ENCODE assay signal across 13 cellular contexts in the genomic region with DNA sequence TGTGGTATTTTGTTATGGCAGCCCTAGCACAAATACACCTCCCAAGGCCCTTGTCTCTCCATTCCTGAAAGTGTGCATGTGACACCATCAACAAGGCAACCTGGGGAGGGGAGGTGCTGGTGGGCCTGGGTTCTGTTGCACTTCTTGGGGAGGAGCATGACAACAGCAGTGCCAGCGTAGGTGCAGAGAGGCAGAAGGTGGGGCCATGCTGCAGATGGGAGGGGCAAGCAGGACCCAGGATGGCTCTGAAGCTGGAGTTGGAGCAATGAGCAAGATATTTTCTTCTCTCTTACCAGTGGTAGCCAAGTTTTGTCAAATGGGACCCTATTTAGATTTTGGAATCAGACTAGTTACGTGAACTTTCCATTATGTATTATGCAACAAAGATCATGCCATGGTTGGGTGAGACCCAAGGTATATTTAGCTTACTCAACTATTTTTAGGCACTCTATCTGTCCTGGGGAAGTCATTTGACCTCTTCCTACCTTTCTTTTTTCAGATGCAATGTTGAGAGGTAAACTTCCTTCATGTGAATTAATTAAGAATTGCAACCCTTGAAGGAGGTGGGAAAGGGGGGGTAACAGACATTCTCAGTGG. TPM values are rescaled to one million over a fixed set of nuclear protein-coding genes. Genes with fewer than 3 reads are reported as not detected.
DNase-seq lines count a peak whose midpoint lies in the region; ATAC-seq and TF ChIP-seq lines count a peak whose summit lies in the region.
"Had no signal": no experiment of that assay in that cellular context is flagged by ENCODE, and none has a peak within 500 bp of the region (broad histone marks: within the 10 kb centered on the region; RNA-seq: fewer than 3 reads in every experiment).

No MANE protein-coding gene starts in this region.

- H3K9me3 Mint-ChIP-seq in activated naive CD4-positive, alpha-beta T cell treated with anti-CD3 and anti-CD28 coated beads, Interleukin-2, amount 50 U/mL, for 24 hours: no peaks in the 10 kb centered on the region
- no peaks in the 10 kb centered on the region for H3K9me3 Mint-ChIP-seq in activated naive CD4-positive, alpha-beta T cell treated with anti-CD3 and anti-CD28 coated beads for 36 hours
- H3K9me3 Mint-ChIP-seq: stimulated activated naive CD8-positive, alpha-beta T cell treated with anti-CD3 and anti-CD28 coated beads, Interleukin-15, amount 100 ng/mL, for 72 hours had no signal

- no peak for TF ChIP-seq POLR2A in uterus (IDR thresholded peaks at IDR 0.05)

- peak overlapping the region; percentile 65 to 76 for H3K27ac ChIP-seq in liver (ENCODE audit: low read depth in 1 of 2, low read length in 2 of 2)
- H3K27ac ChIP-seq in uterus: peak overlapping the region; percentile 53 to 94

- H3K27me3 Mint-ChIP-seq in activated naive CD4-positive, alpha-beta T cell treated with anti-CD3 and anti-CD28 coated beads, Interleukin-2, amount 50 U/mL, for 24 hours: no peaks in the 10 kb centered on the region
- H3K27me3 Mint-ChIP-seq in activated naive CD4-positive, alpha-beta T cell treated with anti-CD3 and anti-CD28 coated beads for 36 hours (ENCODE audit: low read depth): no peaks in the 10 kb centered on the region
- H3K27me3 Mint-ChIP-seq: stimulated activated naive CD8-positive, alpha-beta T cell treated with anti-CD3 and anti-CD28 coated beads, Interleukin-15, amount 100 ng/mL, for 72 hours had no signal

- no peak for TF ChIP-seq RAD21 in liver (IDR thresholded peaks at IDR 0.05)

- no peaks in the 10 kb centered on the region for H3K27me3 ChIP-seq in adipocyte (replicated peaks; ENCODE audit: control insufficient read depth, insufficient read depth, low read length)
- no peaks in the 10 kb centered on the region for H3K27me3 ChIP-seq in liver (ENCODE audit: control insufficient read depth in 4 of 4, insufficient read depth in 4 of 4, low read length in 3 of 4)
- H3K27me3 ChIP-seq in uterus: no peaks in the 10 kb centered on the region

- no peaks in the 10 kb centered on the region for H3K36me3 ChIP-seq in adipocyte (ENCODE audit: control insufficient read depth, insufficient read depth, low read length, severe bottlenecking)
- H3K36me3 ChIP-seq in liver (ENCODE audit: control insufficient read depth in 4 of 4, insufficient read depth in 3 of 4, low read depth in 1 of 4, low read length in 3 of 4): no peaks in the 10 kb centered on the region
- no peaks in the 10 kb centered on the region for H3K36me3 ChIP-seq in uterus

- H3K4me3 Mint-ChIP-seq in activated naive CD4-positive, alpha-beta T cell treated with anti-CD3 and anti-CD28 coated beads, Interleukin-2, amount 50 U/mL, for 24 hours: peak overlapping the region; percentile 26
- no peak overlapping the region for H3K4me3 Mint-ChIP-seq in activated naive CD4-positive, alpha-beta T cell treated with anti-CD3 and anti-CD28 coated beads for 36 hours

- H3K4me3 ChIP-seq in adipocyte (ENCODE audit: low read length): peak overlapping the region; percentile 8
- no peak overlapping the region for H3K4me3 ChIP-seq in liver (ENCODE audit: low read depth in 1 of 3, low read length in 3 of 3)
- H3K4me3 ChIP-seq in uterus: no peak overlapping the region

- WGBS in liver: 53% methylated on average over 2 of the region's 2 CpGs

- peaks cover 43% of the 10 kb centered on the region for H3K4me1 ChIP-seq in adipocyte (ENCODE audit: control insufficient read depth, insufficient read depth, low read length)
- H3K4me1 ChIP-seq in liver (ENCODE audit: control insufficient read depth in 4 of 4, insufficient read depth in 4 of 4, low read length in 3 of 4): peaks cover 24 to 63% (median 36%) of the 10 kb centered on the region in 4 donors
- H3K4me1 ChIP-seq in uterus: peaks cover 20 to 31% of the 10 kb centered on the region in 2 donors

- H3K4me1 Mint-ChIP-seq in activated naive CD4-positive, alpha-beta T cell treated with anti-CD3 and anti-CD28 coated beads, Interleukin-2, amount 50 U/mL, for 24 hours: peaks cover 67% of the 10 kb centered on the region
- peaks cover 54% of the 10 kb centered on the region for H3K4me1 Mint-ChIP-seq in activated naive CD4-positive, alpha-beta T cell treated with anti-CD3 and anti-CD28 coated beads for 36 hours (ENCODE audit: low read depth)

- peaks cover 2% of the 10 kb centered on the region for H3K36me3 Mint-ChIP-seq in activated naive CD4-positive, alpha-beta T cell treated with anti-CD3 and anti-CD28 coated beads, Interleukin-2, amount 50 U/mL, for 24 hours
- peaks cover 7% of the 10 kb centered on the region for H3K36me3 Mint-ChIP-seq in activated naive CD4-positive, alpha-beta T cell treated with anti-CD3 and anti-CD28 coated beads for 36 hours (ENCODE audit: low read depth)

- H3K9ac ChIP-seq in adipocyte (ENCODE audit: low read length) (no peak overlapping the region), liver (ENCODE audit: low read depth in 1 of 2, low read length in 2 of 2) (no peak overlapping the region)

- DNase-seq in activated naive CD4-positive, alpha-beta T cell treated with anti-CD3 and anti-CD28 coated beads for 36 hours: no peak
- no peak for DNase-seq in adipocyte (ENCODE audit: low read depth)
- no peak for DNase-seq in uterus
- DNase-seq in KG1 (lab: John Stamatoyannopoulos, UW): no peak
- DNase-seq in NCI-H524 treated with DMSO at 0.1 percent for 48 hours (lab: John Stamatoyannopoulos, UW): no peak
- DNase-seq: ACHN; head of caudate nucleus; NCI-H1092 treated with DMSO at 0.1 percent for 48 hours; stimulated activated naive CD8-positive, alpha-beta T cell treated with anti-CD3 and anti-CD28 coated beads, Interleukin-15, amount 100 ng/mL, for 72 hours had no signal

- H3K9me3 ChIP-seq in adipocyte (ENCODE audit: control insufficient read depth, low read length) (no peaks in the 10 kb centered on the region), liver (ENCODE audit: control insufficient read depth in 4 of 4, low read length in 3 of 4) (no peaks in the 10 kb centered on the region), uterus (no peaks in the 10 kb centered on the region)

- H3K27ac Mint-ChIP-seq in activated naive CD4-positive, alpha-beta T cell treated with anti-CD3 and anti-CD28 coated beads, Interleukin-2, amount 50 U/mL, for 24 hours: no peak overlapping the region
- H3K27ac Mint-ChIP-seq in activated naive CD4-positive, alpha-beta T cell treated with anti-CD3 and anti-CD28 coated beads for 36 hours: no peak overlapping the region
- H3K27ac Mint-ChIP-seq: stimulated activated naive CD8-positive, alpha-beta T cell treated with anti-CD3 and anti-CD28 coated beads, Interleukin-15, amount 100 ng/mL, for 72 hours had no signal

- intact Hi-C loops in activated naive CD4-positive, alpha-beta T cell treated with anti-CD3 and anti-CD28 coated beads for 36 hours (cut with micrococcal nuclease): no loop called here
- intact Hi-C loops in uterus (cut with DNase I; ENCODE audit: low total_unique reads): no loop called here

- CTCF ChIA-PET in activated naive CD4-positive, alpha-beta T cell treated with anti-CD3 and anti-CD28 coated beads for 36 hours (lab: Charles Lee): interaction anchor here (2.2 kb wide), 1 partner anchor 53 kb away, joined by 6 read pairs; no protein-coding TSS in a partner anchor

- no peak for TF ChIP-seq CTCF in liver (IDR thresholded peaks at IDR 0.05; ENCODE audit: low read depth, low read length, missing input control)
- no peak for TF ChIP-seq CTCF in uterus (IDR thresholded peaks at IDR 0.05)

- ATAC-seq in GM18858 (IDR thresholded peaks at IDR 0.05; ENCODE audit: unreplicated experiment): no peak
- ATAC-seq: stimulated activated naive CD8-positive, alpha-beta T cell treated with anti-CD3 and anti-CD28 coated beads, Interleukin-15, amount 100 ng/mL, for 72 hours had no signal

TF ChIP-seq in liver, 16 proteins besides CTCF, POLR2A, EP300 and RAD21:
- TF ChIP-seq RXRA (IDR thresholded peaks at IDR 0.05) (peak; percentile 75 to 84), SP1 (IDR thresholded peaks at IDR 0.05) (peak; percentile 60), EGR1 (IDR thresholded peaks at IDR 0.05; ENCODE audit: low read depth in 2 of 2) (peak in 1 of 2 donors; percentile 26), FOXA1 (IDR thresholded peaks at IDR 0.05) (no peak), HNF4A (conservative IDR thresholded peaks at IDR 0.05) (peak; percentile 48 to 59), GABPA (IDR thresholded peaks at IDR 0.05 in 1 of 2, conservative IDR thresholded peaks at IDR 0.05 in 1 of 2) (no peak), JUND (IDR thresholded peaks at IDR 0.05) (peak; percentile 61 to 62)
- TF ChIP-seq, protein P1, sequence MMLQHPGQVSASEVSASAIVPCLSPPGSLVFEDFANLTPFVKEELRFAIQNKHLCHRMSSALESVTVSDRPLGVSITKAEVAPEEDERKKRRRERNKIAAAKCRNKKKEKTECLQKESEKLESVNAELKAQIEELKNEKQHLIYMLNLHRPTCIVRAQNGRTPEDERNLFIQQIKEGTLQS (IDR thresholded peaks at IDR 0.05): peak; percentile 25

RNA-seq across cellular contexts. Expression of a gene that starts 3.4 kb away (rescaled TPM):
- total RNA-seq in activated naive CD4-positive, alpha-beta T cell treated with anti-CD3 and anti-CD28 coated beads for 36 hours: 10 to 100 TPM; 10.2 to 10.5 TPM
- 10 to 100 TPM; 11.9 to 17.1 TPM for total RNA-seq in liver
- 1 to 10 TPM; 3.0 to 8.5 TPM for polyA plus RNA-seq in liver
- total RNA-seq in uterus: 10 to 100 TPM; 16.5 to 74.4 (median 27.8) TPM

RNA-seq across cellular contexts. Expression of a gene that starts 35.1 kb away (rescaled TPM):
- total RNA-seq in activated naive CD4-positive, alpha-beta T cell treated with anti-CD3 and anti-CD28 coated beads for 36 hours: not detected
- total RNA-seq in liver (under 1 TPM in 1 of 2 donors, not detected in 1; under 0.01 TPM), uterus (under 1 TPM in 2 of 4 donors, not detected in 2; 0.07 to 0.15 TPM)
- under 1 TPM; 0.03 to 0.08 TPM for polyA plus RNA-seq in liver
- total RNA-seq: myocyte had no signal

RNA-seq across cellular contexts. Expression of a gene that starts 49.0 kb away (rescaled TPM):
- total RNA-seq in activated naive CD4-positive, alpha-beta T cell treated with anti-CD3 and anti-CD28 coated beads for 36 hours: under 1 TPM in 1 of 2 experiments, not detected in 1; 0.30 TPM
- total RNA-seq in liver: 1 to 10 TPM in 1 of 2 donors, under 1 TPM in 1; 0.75 to 2.9 TPM
- polyA plus RNA-seq in liver: 1 to 10 TPM in 1 of 2 donors, under 1 TPM in 1; 0.60 to 1.2 TPM
- 1 to 10 TPM in 1 of 4 donors, under 1 TPM in 2, not detected in 1; 0.48 to 8.7 (median 0.76) TPM for total RNA-seq in uterus
- total RNA-seq: myocyte had no signal
